1 cellular context compared by ENCODE assay signal in genomic region chr2:206856474-206856873, GRCh38.
TF ChIP-seq lines count a peak whose summit lies in the region.

No MANE protein-coding gene starts in this region.

TF ChIP-seq in SK-N-SH, 30 proteins besides CTCF, POLR2A, EP300 and RAD21 (continued from another document):
- TF ChIP-seq PBX3 (IDR thresholded peaks at IDR 0.05) = no peak
- no peak for TF ChIP-seq USF2 (IDR thresholded peaks at IDR 0.05; ENCODE audit: borderline replicate concordance, low read depth, low read length)
- TF ChIP-seq TAF1 (IDR thresholded peaks at IDR 0.05; ENCODE audit: borderline replicate concordance, low read depth, low read length) = no peak
- TF ChIP-seq SMC3 (IDR thresholded peaks at IDR 0.05; ENCODE audit: low read depth, low read length) = no peak
- no peak for TF ChIP-seq CHD2 (IDR thresholded peaks at IDR 0.05; ENCODE audit: low read length, partially characterized antibody)
TF ChIP-seq in SK-N-SH: peak in this region for 0.
